ENCODE assay signal across 36 cellular contexts in the genomic region with DNA sequence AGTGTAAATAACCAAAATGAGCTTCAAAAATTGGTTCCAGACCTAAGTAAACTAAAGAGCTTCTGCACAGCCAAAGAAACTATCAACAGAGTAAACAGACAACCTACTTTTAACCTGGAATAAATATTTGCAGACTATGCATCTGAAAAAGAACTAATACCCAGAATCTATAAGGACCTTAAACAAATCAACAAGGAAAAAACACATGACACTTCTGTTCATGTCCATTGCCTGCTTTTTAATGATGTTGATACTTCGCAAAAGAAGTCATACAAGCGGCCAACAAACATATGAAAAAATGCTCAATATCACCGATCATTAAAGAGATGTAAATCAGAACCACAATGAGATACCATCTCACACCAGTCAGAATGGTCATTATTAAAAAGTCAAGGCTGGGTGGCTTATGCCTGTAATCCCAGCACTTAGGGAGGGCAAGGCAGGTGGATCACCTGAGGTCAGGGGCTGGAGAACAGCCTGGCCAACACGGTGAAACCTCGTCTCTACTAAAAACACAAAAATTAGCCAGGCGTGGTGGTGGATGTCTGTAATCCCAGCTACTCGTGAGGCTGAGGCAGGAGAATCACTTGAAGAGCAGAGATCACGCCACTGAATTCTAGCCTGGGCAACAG. TPM values are rescaled to one million over a fixed set of nuclear protein-coding genes. Genes with fewer than 3 reads are reported as not detected.
DNase-seq lines count a peak whose midpoint lies in the region; ATAC-seq, FAIRE-seq and TF ChIP-seq lines count a peak whose summit lies in the region.
"Had no signal": no experiment of that assay in that cellular context is flagged by ENCODE, and none has a peak within 500 bp of the region (broad histone marks: within the 10 kb centered on the region; RNA-seq: fewer than 3 reads in every experiment).

No MANE protein-coding gene starts in this region.

- peak in 1 of 2 experiments; percentile 83; a peak in 2 of 4 replicates for TF ChIP-seq EP300 in HepG2 (IDR thresholded peaks at IDR 0.05; ENCODE audit: low read depth in 2 of 2, low read length in 2 of 2)
- no peak for TF ChIP-seq EP300 in HepG2 (CRISPR knock-in tag; IDR thresholded peaks at IDR 0.05; ENCODE audit: borderline replicate concordance)
- no peak for TF ChIP-seq EP300 in upper lobe of left lung (IDR thresholded peaks at IDR 0.05)

- WGBS in heart right ventricle, 2 donors, result 92 to 93% methylated on average over 8 of the region's 8 CpGs
- WGBS in HepG2 (ENCODE audit: low lambda C conversion rate), result 58% methylated on average over 8 of the region's 8 CpGs
- WGBS in upper lobe of left lung, 2 donors, result 88 to 97% methylated on average over 8 of the region's 8 CpGs

- peak overlapping the region in 9 of 10 donors; percentile 34 to 86 (median 75) for H3K27ac ChIP-seq in heart right ventricle
- H3K27ac ChIP-seq in HepG2 (ENCODE audit: extremely low read length, insufficient read depth, low read length), result peak overlapping the region; percentile 45
- H3K27ac ChIP-seq in upper lobe of left lung, result peak overlapping the region; percentile 44 to 69 (median 52)
- H3K27ac ChIP-seq: cardiac muscle cell had no signal

- intact Hi-C loops in heart right ventricle (cut with DNase I), result no loop called here
- intact Hi-C loops in left cardiac atrium (cut with DNase I), result no loop called here
- intact Hi-C loops in HepG2 (cut with micrococcal nuclease; ENCODE audit: unreplicated experiment), result no loop called here
- intact Hi-C loops in activated T-helper 2 cell treated with anti-CD3 and anti-CD28 coated beads, Interferon-gamma antibody, Interleukin-2, Interleukin-4, amounts not matched to agents 10 μg/mL and 5 μg/mL and 100 μg/mL, durations not matched to agents 14 hours and 24 hours and 36 hours (cut with micrococcal nuclease), result no loop called here

- no peak for TF ChIP-seq RAD21 in HepG2 (CRISPR knock-in tag; IDR thresholded peaks at IDR 0.05)

- in situ Hi-C loops in HepG2 (cut with HindIII; ENCODE audit: extremely low pct_ligation_motif_present, low pct_unique_long_range_greater_than_20kb) (no loop called here), HAP-1 (cut with MboI; ENCODE audit: low sequenced_read_pairs) (no loop called here)

- H2AFZ ChIP-seq in HepG2 (ENCODE audit: low read length), result no peak overlapping the region

- TF ChIP-seq POLR2A in HepG2 (IDR thresholded peaks at IDR 0.05; ENCODE audit: insufficient read depth in 1 of 2, low read depth in 2 of 2, low read length in 2 of 2), result no peak
- TF ChIP-seq POLR2A in upper lobe of left lung (IDR thresholded peaks at IDR 0.05), result no peak

- H3K36me3 ChIP-seq in heart right ventricle (no peaks in the 10 kb centered on the region), HepG2 (replicated peaks in 1 of 2; ENCODE audit: control insufficient read depth in 1 of 2, insufficient read depth in 2 of 2, low read length in 2 of 2) (peaks cover 0 to 2% of the 10 kb centered on the region in 2 experiments; a peak in 1 of 5 replicates), upper lobe of left lung (no peaks in the 10 kb centered on the region), HAP-1 (replicated peaks) (no peaks in the 10 kb centered on the region)
- H3K36me3 ChIP-seq: cardiac muscle cell had no signal

- TF ChIP-seq CTCF in heart right ventricle (IDR thresholded peaks at IDR 0.05) (no peak), HepG2 (CRISPR knock-in tag; IDR thresholded peaks at IDR 0.05) (no peak), upper lobe of left lung (IDR thresholded peaks at IDR 0.05) (no peak)

- H3K36me3 Mint-ChIP-seq in activated T-helper 2 cell treated with anti-CD3 and anti-CD28 coated beads, Interferon-gamma antibody, Interleukin-2, Interleukin-4, amounts not matched to agents 10 μg/mL and 5 μg/mL and 100 μg/mL, durations not matched to agents 14 hours and 24 hours and 36 hours (ENCODE audit: low read depth), result no peaks in the 10 kb centered on the region
- H3K36me3 Mint-ChIP-seq: activated naive CD8-positive, alpha-beta T cell treated with anti-CD3 and anti-CD28 coated beads for 36 hours; CD8-positive, alpha-beta T cell; naive thymus-derived CD8-positive, alpha-beta T cell had no signal

- peak overlapping the region; percentile 66 for H3K4me2 ChIP-seq in HepG2 (ENCODE audit: low read depth, low read length)

- H3K27me3 Mint-ChIP-seq in activated T-helper 2 cell treated with anti-CD3 and anti-CD28 coated beads, Interferon-gamma antibody, Interleukin-2, Interleukin-4, amounts not matched to agents 10 μg/mL and 5 μg/mL and 100 μg/mL, durations not matched to agents 14 hours and 24 hours and 36 hours (ENCODE audit: low read depth), result peaks cover 5% of the 10 kb centered on the region

- no peak overlapping the region for H3K27ac Mint-ChIP-seq in activated T-helper 2 cell treated with anti-CD3 and anti-CD28 coated beads, Interferon-gamma antibody, Interleukin-2, Interleukin-4, amounts not matched to agents 10 μg/mL and 5 μg/mL and 100 μg/mL, durations not matched to agents 14 hours and 24 hours and 36 hours
- H3K27ac Mint-ChIP-seq: activated naive CD8-positive, alpha-beta T cell treated with anti-CD3 and anti-CD28 coated beads for 36 hours; B cell; CD8-positive, alpha-beta T cell; naive thymus-derived CD8-positive, alpha-beta T cell had no signal

- H3K4me3 ChIP-seq in heart right ventricle (no peak overlapping the region), HepG2 (replicated peaks in 1 of 3; ENCODE audit: insufficient read depth in 1 of 3, low read depth in 2 of 3, low read length in 3 of 3) (no peak overlapping the region), upper lobe of left lung (no peak overlapping the region), HAP-1 (no peak overlapping the region)
- H3K4me3 ChIP-seq: cardiac muscle cell, lung, SJSA1, skin epidermis had no signal

- CTCF ChIA-PET in HepG2 (lab: Yijun Ruan, JAX; ENCODE audit: low intra/inter-chr PET ratio, low total read pairs), result no interaction called here

- no peaks in the 10 kb centered on the region for H3K4me1 Mint-ChIP-seq in activated T-helper 2 cell treated with anti-CD3 and anti-CD28 coated beads, Interferon-gamma antibody, Interleukin-2, Interleukin-4, amounts not matched to agents 10 μg/mL and 5 μg/mL and 100 μg/mL, durations not matched to agents 14 hours and 24 hours and 36 hours (ENCODE audit: low read depth)
- H3K4me1 Mint-ChIP-seq: activated naive CD8-positive, alpha-beta T cell treated with anti-CD3 and anti-CD28 coated beads for 36 hours; B cell; naive thymus-derived CD8-positive, alpha-beta T cell had no signal

- H3K27me3 ChIP-seq in heart right ventricle (no peaks in the 10 kb centered on the region), HepG2 (ENCODE audit: control insufficient read depth in 1 of 2, insufficient read depth in 2 of 2, low read length in 2 of 2) (no peaks in the 10 kb centered on the region), upper lobe of left lung (no peaks in the 10 kb centered on the region), HAP-1 (ENCODE audit: low read depth) (no peaks in the 10 kb centered on the region)
- H3K27me3 ChIP-seq: cardiac muscle cell, SJSA1 had no signal

- H3K4me1 ChIP-seq in heart right ventricle, result peaks cover 3 to 87% (median 45%) of the 10 kb centered on the region in 9 donors
- H3K4me1 ChIP-seq in HepG2 (ENCODE audit: insufficient read depth, low read length), result peaks cover 83% of the 10 kb centered on the region
- peaks cover 0 to 9% (median 2%) of the 10 kb centered on the region in 4 donors for H3K4me1 ChIP-seq in upper lobe of left lung
- H3K4me1 ChIP-seq in HAP-1, result no peaks in the 10 kb centered on the region; the same call in 1 of the 2 replicates

- no peak overlapping the region for H3K4me3 Mint-ChIP-seq in activated T-helper 2 cell treated with anti-CD3 and anti-CD28 coated beads, Interferon-gamma antibody, Interleukin-2, Interleukin-4, amounts not matched to agents 10 μg/mL and 5 μg/mL and 100 μg/mL, durations not matched to agents 14 hours and 24 hours and 36 hours (ENCODE audit: low read depth)
- H3K4me3 Mint-ChIP-seq: activated naive CD8-positive, alpha-beta T cell treated with anti-CD3 and anti-CD28 coated beads for 36 hours; B cell; CD8-positive, alpha-beta T cell; naive thymus-derived CD8-positive, alpha-beta T cell had no signal

- BruUV-seq in HepG2 (replicated peaks; lab: Mats Ljungman, UMichigan), result no TSS peak

- POLR2A ChIA-PET in HepG2 (lab: Yijun Ruan, JAX), result interaction anchor here (0.6 to 2.5 kb wide), 8 partner anchors 8 to 286 kb away, joined by 3 to 42 read pairs (median 5); a partner anchor contains a TSS

- ATAC-seq in heart right ventricle (no peak), left cardiac atrium (no peak), HepG2 (peak; percentile 31), upper lobe of left lung (ENCODE audit: low FRiP score in 2 of 2) (no peak)
- ATAC-seq: CD8-positive, alpha-beta T cell; naive thymus-derived CD8-positive, alpha-beta T cell had no signal

- no peaks in the 10 kb centered on the region for H3K9me3 Mint-ChIP-seq in activated T-helper 2 cell treated with anti-CD3 and anti-CD28 coated beads, Interferon-gamma antibody, Interleukin-2, Interleukin-4, amounts not matched to agents 10 μg/mL and 5 μg/mL and 100 μg/mL, durations not matched to agents 14 hours and 24 hours and 36 hours
- H3K9me3 Mint-ChIP-seq: activated naive CD8-positive, alpha-beta T cell treated with anti-CD3 and anti-CD28 coated beads for 36 hours; CD8-positive, alpha-beta T cell; naive thymus-derived CD8-positive, alpha-beta T cell had no signal

- DNase-seq in heart right ventricle (no peak), left cardiac atrium (no peak), NCI-H69 (lab: John Stamatoyannopoulos, UW) (peak; percentile 48), HepG2 (ENCODE audit: low spot score) (peak; percentile 39), upper lobe of left lung (no peak), HAP-1 (ENCODE audit: low spot score in 2 of 2) (no peak), NCI-H2107 (lab: John Stamatoyannopoulos, UW) (no peak)
- no peak for DNase-seq in activated T-helper 2 cell treated with anti-CD3 and anti-CD28 coated beads, Interferon-gamma antibody, Interleukin-2, Interleukin-4, amounts not matched to agents 10 μg/mL and 5 μg/mL and 100 μg/mL, durations not matched to agents 14 hours and 24 hours and 36 hours (ENCODE audit: low spot score)
- DNase-seq: ACHN; activated CD4-positive, alpha-beta T cell treated with anti-CD3 and anti-CD28 coated beads, Interleukin-2, amount 50 U/mL, for 1 hour; activated CD4-positive, CD25-positive, alpha-beta regulatory T cell; activated gamma-delta T cell; activated naive CD8-positive, alpha-beta T cell treated with anti-CD3 and anti-CD28 coated beads for 36 hours; activated T-cell treated with anti-CD3 and anti-CD28 coated beads, Interleukin-2, amount 50 U/mL, for 1 hour; aorta; CD8-positive, alpha-beta T cell; cortex of kidney; effector memory CD4-positive, alpha-beta T cell; glutamatergic neuron; H7; naive thymus-derived CD8-positive, alpha-beta T cell; NCI-H1436 treated with DMSO at 0.1 percent for 48 hours; NCI-H2081 treated with DMSO at 0.1 percent for 48 hours; NCI-H226; NCI-H748 treated with DMSO at 0.1 percent for 48 hours; stimulated activated naive CD4-positive, alpha-beta T cell had no signal

- FAIRE-seq in HepG2 (lab: Jason Lieb, UNC), result peak; percentile 21
- FAIRE-seq: GM18507, GM19239, keratinocyte, RCC 7860, urothelium cell line had no signal

- no peak overlapping the region for H3K9ac ChIP-seq in HepG2 (ENCODE audit: insufficient read depth, low read depth, low read length)

- no peaks in the 10 kb centered on the region for H4K20me1 ChIP-seq in HepG2 (ENCODE audit: insufficient read depth, low read length)

- H3K9me3 ChIP-seq in heart right ventricle (no peaks in the 10 kb centered on the region), HepG2 (ENCODE audit: low read length) (no peaks in the 10 kb centered on the region), upper lobe of left lung (no peaks in the 10 kb centered on the region), HAP-1 (no peaks in the 10 kb centered on the region)
- H3K9me3 ChIP-seq: SJSA1 had no signal

- peaks cover 16% of the 10 kb centered on the region for H3K79me2 ChIP-seq in HepG2 (ENCODE audit: insufficient read depth, low read length)

RNA-seq across cellular contexts. Expression of a gene that starts 42.5 kb away (rescaled TPM):
- total RNA-seq in heart right ventricle, result 100 to 1,000 TPM; 218 to 619 (median 514) TPM
- 100 to 1,000 TPM; 103 to 211 TPM for polyA plus RNA-seq in heart right ventricle
- total RNA-seq in left cardiac atrium, result 100 to 1,000 TPM; 190 to 213 TPM
- 61.7 and 89.0 TPM in 2 replicates for total RNA-seq in HepG2 (2016; rRNA removed; fragmentation: Illumina TruSeq; extraction: Trizol)
- 6.5 and 7.8 TPM in 2 replicates for total RNA-seq in HepG2 (2016; cell fraction: cytosol; rRNA removed; fragmentation: Illumina TruSeq; extraction: Trizol; ENCODE audit: low read depth)
- total RNA-seq in HepG2 (2016; cell fraction: insoluble cytoplasmic fraction; rRNA removed; fragmentation: Illumina TruSeq; extraction: Trizol), result 56.6 and 87.8 TPM in 2 replicates
- 14.8 and 16.7 TPM in 2 replicates for total RNA-seq in HepG2 (2016; cell fraction: membrane; rRNA removed; fragmentation: Illumina TruSeq; extraction: Trizol)
- 273 and 289 TPM in 2 replicates for total RNA-seq in HepG2 (2016; cell fraction: nucleus; rRNA removed; fragmentation: Illumina TruSeq; extraction: Trizol)
- 64.4 and 77.2 TPM in 2 replicates for polyA plus RNA-seq in HepG2 (2011; rRNA removed)
- polyA plus RNA-seq in HepG2 (2011; cell fraction: cytosol; rRNA removed), result 23.8 and 26.1 TPM in 2 replicates
- polyA plus RNA-seq in HepG2 (2011; cell fraction: nucleus; rRNA removed), result 197 and 231 TPM in 2 replicates
- polyA plus RNA-seq in HepG2 (2012), result 75.4 and 77.7 TPM in 2 replicates
- 2.7 and 2.9 TPM in 2 replicates for polyA plus RNA-seq in HepG2 (2016; cell fraction: cytosol; fragmentation: Illumina TruSeq; extraction: Trizol; ENCODE audit: low read depth)
- polyA plus RNA-seq in HepG2 (2016; cell fraction: insoluble cytoplasmic fraction; fragmentation: Illumina TruSeq; extraction: Trizol; ENCODE audit: low read depth), result 38.0 and 39.9 TPM in 2 replicates
- 5.4 and 7.5 TPM in 2 replicates for polyA plus RNA-seq in HepG2 (2016; cell fraction: membrane; fragmentation: Illumina TruSeq; extraction: Trizol; ENCODE audit: low read depth)
- polyA plus RNA-seq in HepG2 (2016; cell fraction: nucleus; fragmentation: Illumina TruSeq; extraction: Trizol; ENCODE audit: insufficient read depth, low read depth), result 155 and 164 TPM in 2 replicates
- polyA minus RNA-seq in HepG2 (2011; rRNA and poly(A)+ RNA removed; ENCODE audit: low replicate concordance), result 62.4 and 124 TPM in 2 replicates
- 53.9 and 66.4 TPM in 2 replicates for polyA minus RNA-seq in HepG2 (2011; cell fraction: cytosol; rRNA and poly(A)+ RNA removed)
- polyA minus RNA-seq in HepG2 (2011; cell fraction: nucleus; rRNA and poly(A)+ RNA removed), result 948 and 1,173 TPM in 2 replicates
- total RNA-seq in upper lobe of left lung, result 100 to 1,000 TPM; 241 to 477 (median 341) TPM
- 7.2 and 11.8 TPM in 2 replicates for total RNA-seq in activated T-helper 2 cell treated with anti-CD3 and anti-CD28 coated beads, Interferon-gamma antibody, Interleukin-2, Interleukin-4, amounts not matched to agents 10 μg/mL and 5 μg/mL and 100 μg/mL, durations not matched to agents 14 hours and 24 hours and 36 hours

Comparison
In these comparisons a context has a peak if more than half of its experiments do, and no peak if none do; other contexts are left out.
1. DNase-seq: peak in NCI-H69 (single experiment) and HepG2 (single experiment); none in heart right ventricle (0 of 2), left cardiac atrium (single experiment), upper lobe of left lung (0 of 2), activated T-helper 2 cell treated with anti-CD3 and anti-CD28 coated beads, Interferon-gamma antibody, Interleukin-2, Interleukin-4, amounts not matched to agents 10 μg/mL and 5 μg/mL and 100 μg/mL, durations not matched to agents 14 hours and 24 hours and 36 hours (single experiment), HAP-1 (0 of 2) and NCI-H2107 (single experiment).
2. Peak in every context shown above with its lines, with median percentiles within 50 percentile points of each other: H3K27ac ChIP-seq.